ENCODE assay signal across 19 cellular contexts in the genomic region with DNA sequence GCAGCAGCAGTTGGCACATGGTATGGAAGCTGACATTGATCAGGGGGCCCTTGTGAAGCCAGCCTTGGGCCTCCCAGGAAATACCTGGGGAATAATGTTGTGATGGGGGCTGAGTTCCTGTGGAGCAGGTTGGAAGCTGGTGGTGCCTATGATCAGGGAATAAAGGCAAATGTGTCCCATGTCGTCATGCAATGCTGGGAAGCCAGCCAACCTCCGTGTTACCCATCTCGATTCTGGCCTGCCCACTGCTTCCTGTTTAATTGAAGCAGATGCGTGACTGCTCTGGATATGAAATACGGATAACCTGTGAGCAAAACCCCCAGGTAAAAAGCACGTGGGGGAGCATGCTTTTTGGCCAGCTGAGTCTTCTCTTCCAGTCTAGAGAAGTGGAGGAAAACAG.
"Had no signal": no experiment of that assay in that cellular context is flagged by ENCODE, and none has a peak within 500 bp of the region (broad histone marks: within the 10 kb centered on the region; RNA-seq: fewer than 3 reads in every experiment).

No MANE protein-coding gene starts in this region.

- DNase-seq: effector CD4-positive, alpha-beta T cell; endodermal cell; erythroblast; foreskin keratinocyte; immature natural killer cell; kidney; left cardiac atrium; mammary epithelial cell; naive thymus-derived CD4-positive, alpha-beta T cell; nephron progenitor cell; psoas muscle; spleen; stimulated activated CD4-positive, alpha-beta T cell treated with anti-CD3 and anti-CD28 coated beads, Interleukin-15, amount 100 ng/mL, for 24 hours; stimulated activated CD4-positive, alpha-beta T cell treated with anti-CD3 and anti-CD28 coated beads, Interleukin-1b, Interleukin-23, amount 100 ng/mL, for 48 hours; stimulated activated CD4-positive, alpha-beta T cell treated with anti-CD3 and anti-CD28 coated beads, Interleukin-4, amount 100 ng/mL, for 24 hours; tibial artery; upper lobe of right lung had no signal

- H3K27me3 ChIP-seq: foreskin keratinocyte, neutrophil, tibial artery, upper lobe of right lung, vagina had no signal

- H3K9me3 ChIP-seq: neutrophil, psoas muscle, spleen, tibial artery, upper lobe of right lung, vagina had no signal

- H3K27ac ChIP-seq: foreskin keratinocyte, neutrophil, psoas muscle, spleen, tibial artery, upper lobe of right lung, vagina had no signal

- H3K4me3 ChIP-seq: psoas muscle, spleen, tibial artery, upper lobe of right lung, vagina had no signal

- H3K36me3 ChIP-seq: neutrophil, spleen, tibial artery, upper lobe of right lung, vagina had no signal

- H3K4me1 ChIP-seq: foreskin keratinocyte, psoas muscle, spleen, tibial artery, upper lobe of right lung, vagina had no signal
